ENCODE assay signal across 10 cellular contexts in the genomic region with DNA sequence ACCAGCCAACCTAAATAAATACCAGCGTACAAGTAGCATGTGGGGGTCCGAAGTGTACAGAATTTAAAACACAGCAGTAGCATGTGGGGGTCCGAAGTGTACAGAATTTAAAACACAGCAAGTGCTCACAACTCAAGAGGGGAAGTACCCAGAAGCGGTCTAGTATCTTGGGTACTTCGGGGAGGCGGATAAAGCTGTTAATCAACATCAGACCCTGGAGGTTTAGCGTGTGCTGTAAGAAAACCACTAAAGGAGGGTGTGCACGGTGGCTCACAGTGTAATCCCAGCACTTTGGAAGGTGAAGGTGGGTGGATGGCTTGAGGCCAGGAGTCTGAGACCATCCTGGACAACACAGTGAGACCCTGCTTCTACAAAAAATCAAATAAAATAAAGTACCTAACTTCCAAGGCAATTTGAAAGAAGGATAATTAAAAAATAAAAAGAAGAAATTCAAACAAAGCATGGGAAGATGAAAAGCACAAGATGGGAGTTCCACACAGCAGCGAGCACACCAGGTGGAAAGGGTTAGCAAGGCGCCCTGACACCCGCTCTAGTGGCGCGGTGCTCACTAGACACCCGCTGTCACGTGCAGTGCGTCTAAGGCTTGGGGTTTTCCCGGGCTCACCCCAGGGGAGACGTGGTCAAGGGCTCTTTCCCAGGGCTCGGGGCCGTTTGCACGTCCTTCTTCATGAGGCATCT. TPM values are rescaled to one million over a fixed set of nuclear protein-coding genes. Genes with fewer than 3 reads are reported as not detected.
DNase-seq lines count a peak whose midpoint lies in the region; ATAC-seq and TF ChIP-seq lines count a peak whose summit lies in the region.
"Had no signal": no experiment of that assay in that cellular context is flagged by ENCODE, and none has a peak within 500 bp of the region (broad histone marks: within the 10 kb centered on the region; RNA-seq: fewer than 3 reads in every experiment).

No MANE protein-coding gene starts in this region.

- H3K36me3 Mint-ChIP-seq in activated naive CD8-positive, alpha-beta T cell treated with anti-CD3 and anti-CD28 coated beads, Interleukin-2, amount 50 U/mL, for 24 hours (ENCODE audit: low read depth) = no peaks in the 10 kb centered on the region
- H3K36me3 Mint-ChIP-seq in WTC11 = no peaks in the 10 kb centered on the region

- ATAC-seq in GM18498 (IDR thresholded peaks at IDR 0.05; ENCODE audit: unreplicated experiment) (peak; percentile 82), GM19438 (IDR thresholded peaks at IDR 0.05; ENCODE audit: low read depth, unreplicated experiment) (peak; percentile 91), HG03045 (IDR thresholded peaks at IDR 0.05; ENCODE audit: unreplicated experiment) (peak; percentile 83), WTC11 (no peak)
- peak; percentile 53 for ATAC-seq in activated naive CD8-positive, alpha-beta T cell treated with anti-CD3 and anti-CD28 coated beads, Interleukin-2, amount 50 U/mL, for 24 hours

- H3K9me3 Mint-ChIP-seq in activated naive CD8-positive, alpha-beta T cell treated with anti-CD3 and anti-CD28 coated beads, Interleukin-2, amount 50 U/mL, for 24 hours = no peaks in the 10 kb centered on the region
- no peaks in the 10 kb centered on the region for H3K9me3 Mint-ChIP-seq in WTC11

- peaks cover 29% of the 10 kb centered on the region for H3K4me1 Mint-ChIP-seq in activated naive CD8-positive, alpha-beta T cell treated with anti-CD3 and anti-CD28 coated beads, Interleukin-2, amount 50 U/mL, for 24 hours
- H3K4me1 Mint-ChIP-seq in WTC11 = peaks cover 9% of the 10 kb centered on the region

- POLR2A ChIA-PET in WTC11 (lab: Charles Lee) = no interaction called here

- CTCF ChIA-PET in WTC11 (lab: Charles Lee) = interaction anchor here (1.0 to 4.3 kb wide), 5 partner anchors 16 to 74 kb away, joined by 3 to 12 read pairs (median 5); no protein-coding TSS in a partner anchor

- H3K27me3 Mint-ChIP-seq in activated naive CD8-positive, alpha-beta T cell treated with anti-CD3 and anti-CD28 coated beads, Interleukin-2, amount 50 U/mL, for 24 hours = no peaks in the 10 kb centered on the region
- H3K27me3 Mint-ChIP-seq in WTC11 (ENCODE audit: low read depth) = no peaks in the 10 kb centered on the region

- DNase-seq in activated naive CD8-positive, alpha-beta T cell treated with anti-CD3 and anti-CD28 coated beads, Interleukin-2, amount 50 U/mL, for 24 hours = peak; percentile 27
- DNase-seq in stimulated activated CD4-positive, alpha-beta T cell treated with anti-CD3 and anti-CD28 coated beads, Interleukin-15, amount 100 ng/mL, for 24 hours = no peak
- DNase-seq in WTC11 (ENCODE audit: low spot score) (no peak), pons (ENCODE audit: low spot score) (no peak), HT-29 (ENCODE audit: low spot score) (no peak)
- DNase-seq: KBM-7, posterior cingulate gyrus had no signal

- H3K4me3 Mint-ChIP-seq in activated naive CD8-positive, alpha-beta T cell treated with anti-CD3 and anti-CD28 coated beads, Interleukin-2, amount 50 U/mL, for 24 hours = no peak overlapping the region
- no peak overlapping the region for H3K4me3 Mint-ChIP-seq in WTC11

- no peak overlapping the region for H3K27ac Mint-ChIP-seq in activated naive CD8-positive, alpha-beta T cell treated with anti-CD3 and anti-CD28 coated beads, Interleukin-2, amount 50 U/mL, for 24 hours
- no peak overlapping the region; the same call in 1 of the 2 replicates for H3K27ac Mint-ChIP-seq in WTC11

- no peak for TF ChIP-seq CTCF in WTC11 (IDR thresholded peaks at IDR 0.05)

TF ChIP-seq in WTC11, 78 proteins besides CTCF, POLR2A, EP300 and RAD21:
- TF ChIP-seq CBFB (CRISPR knock-in tag; IDR thresholded peaks at IDR 0.05; ENCODE audit: low read depth) = no peak
- no peak for TF ChIP-seq ZNF671 (CRISPR knock-in tag; IDR thresholded peaks at IDR 0.05)
- TF ChIP-seq FOXJ3 (CRISPR knock-in tag; IDR thresholded peaks at IDR 0.05; ENCODE audit: borderline replicate concordance) = no peak
- no peak for TF ChIP-seq NFYB (CRISPR knock-in tag; conservative IDR thresholded peaks at IDR 0.05; ENCODE audit: low read depth)
- no peak for TF ChIP-seq NR2C2 (CRISPR knock-in tag; IDR thresholded peaks at IDR 0.05)
- TF ChIP-seq, protein P1, sequence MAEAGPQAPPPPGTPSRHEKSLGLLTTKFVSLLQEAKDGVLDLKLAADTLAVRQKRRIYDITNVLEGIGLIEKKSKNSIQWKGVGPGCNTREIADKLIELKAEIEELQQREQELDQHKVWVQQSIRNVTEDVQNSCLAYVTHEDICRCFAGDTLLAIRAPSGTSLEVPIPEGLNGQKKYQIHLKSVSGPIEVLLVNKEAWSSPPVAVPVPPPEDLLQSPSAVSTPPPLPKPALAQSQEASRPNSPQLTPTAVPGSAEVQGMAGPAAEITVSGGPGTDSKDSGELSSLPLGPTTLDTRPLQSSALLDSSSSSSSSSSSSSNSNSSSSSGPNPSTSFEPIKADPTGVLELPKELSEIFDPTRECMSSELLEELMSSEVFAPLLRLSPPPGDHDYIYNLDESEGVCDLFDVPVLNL (CRISPR knock-in tag; IDR thresholded peaks at IDR 0.05; ENCODE audit: borderline replicate concordance, low read depth) = no peak
- TF ChIP-seq, protein P2, sequence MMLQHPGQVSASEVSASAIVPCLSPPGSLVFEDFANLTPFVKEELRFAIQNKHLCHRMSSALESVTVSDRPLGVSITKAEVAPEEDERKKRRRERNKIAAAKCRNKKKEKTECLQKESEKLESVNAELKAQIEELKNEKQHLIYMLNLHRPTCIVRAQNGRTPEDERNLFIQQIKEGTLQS (CRISPR knock-in tag; conservative IDR thresholded peaks at IDR 0.05) = no peak
- TF ChIP-seq, protein P3, sequence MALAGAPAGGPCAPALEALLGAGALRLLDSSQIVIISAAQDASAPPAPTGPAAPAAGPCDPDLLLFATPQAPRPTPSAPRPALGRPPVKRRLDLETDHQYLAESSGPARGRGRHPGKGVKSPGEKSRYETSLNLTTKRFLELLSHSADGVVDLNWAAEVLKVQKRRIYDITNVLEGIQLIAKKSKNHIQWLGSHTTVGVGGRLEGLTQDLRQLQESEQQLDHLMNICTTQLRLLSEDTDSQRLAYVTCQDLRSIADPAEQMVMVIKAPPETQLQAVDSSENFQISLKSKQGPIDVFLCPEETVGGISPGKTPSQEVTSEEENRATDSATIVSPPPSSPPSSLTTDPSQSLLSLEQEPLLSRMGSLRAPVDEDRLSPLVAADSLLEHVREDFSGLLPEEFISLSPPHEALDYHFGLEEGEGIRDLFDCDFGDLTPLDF (CRISPR knock-in tag; IDR thresholded peaks at IDR 0.05) = no peak
- TF ChIP-seq PRRX2 (CRISPR knock-in tag; IDR thresholded peaks at IDR 0.05) = no peak
- TF ChIP-seq MXD4 (CRISPR knock-in tag; IDR thresholded peaks at IDR 0.05; ENCODE audit: borderline replicate concordance) = no peak

RNA-seq across cellular contexts. Expression of a gene that starts 35.0 kb away (rescaled TPM):
- 17.7 to 23.4 TPM (median 21.7 TPM) in 3 replicates for total RNA-seq in WTC11 (2021)
- 56.6 and 67.2 TPM in 2 replicates for total RNA-seq in HT-29 (2014; rRNA removed; shearing (Covaris generic))

RNA-seq across cellular contexts. Expression of a gene that starts 50.5 kb away (rescaled TPM):
- total RNA-seq in WTC11 (2021) = 1.7 to 2.5 TPM (median 2.4 TPM) in 3 replicates
- total RNA-seq in HT-29 (2014; rRNA removed; shearing (Covaris generic)) = 21.4 and 23.2 TPM in 2 replicates
